Comparison of ENCODE assay signal across 1 cellular context in the genomic region with DNA sequence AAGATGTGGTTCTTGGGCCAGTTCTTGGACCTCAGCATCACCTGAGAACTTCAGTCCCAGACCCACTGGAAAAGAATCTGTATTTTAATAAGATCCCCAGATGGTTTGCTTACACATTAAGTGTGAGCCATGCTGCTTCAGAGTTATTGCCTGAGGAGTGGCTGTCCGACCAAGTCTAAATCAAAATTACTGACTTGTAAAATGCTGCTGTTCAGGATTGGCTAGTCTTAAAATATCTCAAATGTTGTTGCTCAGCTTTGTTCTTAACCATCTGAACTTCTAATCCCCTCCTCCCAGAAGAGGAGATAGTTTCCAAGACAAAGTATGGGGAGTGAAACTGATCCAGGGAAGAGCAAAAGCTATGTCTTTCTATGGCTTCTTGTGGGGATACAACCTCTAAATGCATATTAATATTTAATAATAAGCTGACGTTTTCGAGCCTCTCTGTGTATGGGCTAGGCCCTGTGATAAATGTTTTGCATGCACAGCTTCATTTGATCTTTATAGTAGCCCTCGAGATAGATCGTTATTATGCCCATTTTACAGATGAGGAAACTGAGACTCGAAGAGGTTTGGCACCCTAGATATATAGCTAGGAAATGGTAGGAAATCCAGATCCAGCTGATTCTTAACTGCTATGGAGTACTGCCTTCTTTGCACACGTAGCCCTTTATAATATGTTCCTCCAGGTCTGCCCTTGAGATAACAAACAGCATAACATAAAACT.
TF ChIP-seq lines count a peak whose summit lies in the region.

No MANE protein-coding gene starts in this region.

TF ChIP-seq in H1, 55 proteins besides CTCF, POLR2A, EP300 and RAD21:
- TF ChIP-seq PHF8 (conservative IDR thresholded peaks at IDR 0.05; ENCODE audit: low read depth, low read length) (no peak), KDM1A (IDR thresholded peaks at IDR 0.05; ENCODE audit: borderline replicate concordance, low read length) (0 out of 2 replicates have a peak, but pooled peaks have one; percentile 27), CREB1 (IDR thresholded peaks at IDR 0.05) (no peak), CEBPB (IDR thresholded peaks at IDR 0.05; ENCODE audit: low read depth, low read length) (no peak), GTF2F1 (IDR thresholded peaks at IDR 0.05; ENCODE audit: borderline replicate concordance, low read depth, low read length) (no peak)
